Comparison of ENCODE assay signal across 1 cellular context in the genomic region with DNA sequence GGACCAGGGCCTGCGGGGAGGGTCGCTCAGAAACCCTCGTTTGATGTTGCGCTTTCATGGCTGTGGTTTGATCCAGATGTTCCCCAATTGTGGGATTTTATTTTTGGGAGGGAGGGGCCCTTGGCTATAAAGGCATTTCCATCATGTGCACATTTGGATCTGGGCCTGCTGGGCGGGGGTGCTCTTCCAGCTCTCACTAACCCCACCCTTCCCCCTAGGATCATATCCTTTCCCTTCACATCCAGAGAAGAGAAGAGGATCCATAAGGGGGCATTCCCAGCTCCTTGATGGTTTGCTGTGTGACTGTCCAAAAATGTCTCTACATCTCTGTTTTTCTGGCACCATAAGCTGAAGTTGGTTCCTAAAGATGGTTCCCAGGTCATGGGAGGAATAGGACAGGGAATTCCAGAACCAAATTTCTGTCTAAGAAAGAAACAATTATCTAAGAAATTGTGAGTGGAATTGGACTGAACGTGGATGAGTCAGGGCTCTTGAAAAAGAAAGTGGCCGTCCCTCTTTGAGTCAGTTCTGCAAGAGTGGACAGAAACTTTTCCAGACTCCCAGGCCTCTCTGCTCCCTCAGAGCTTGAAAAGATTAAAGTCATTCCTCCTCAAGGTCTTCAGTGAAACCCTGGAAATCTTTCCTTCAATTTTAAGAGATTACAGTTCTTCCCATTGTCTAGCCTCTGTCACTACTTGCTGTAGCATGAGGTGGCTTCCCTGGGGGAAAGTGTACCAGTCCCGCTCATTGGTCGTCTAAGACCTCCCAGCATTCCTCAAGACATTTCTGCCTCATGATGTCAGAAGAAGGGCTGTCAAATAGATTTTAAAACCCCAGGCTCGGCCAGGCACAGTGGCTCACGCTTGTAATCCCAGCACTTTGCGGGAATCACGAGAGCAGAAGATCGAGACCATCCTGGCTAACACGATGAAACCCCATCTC.
TF ChIP-seq lines count a peak whose summit lies in the region.

No MANE protein-coding gene starts in this region.

TF ChIP-seq in GM23338, 12 proteins besides CTCF, POLR2A, EP300 and RAD21 (continued from another document):
- TF ChIP-seq STAT1 (IDR thresholded peaks at IDR 0.05; ENCODE audit: unreplicated experiment), result no peak
- no peak for TF ChIP-seq NANOG (IDR thresholded peaks at IDR 0.05; ENCODE audit: borderline replicate concordance)
- TF ChIP-seq CREB1 (CRISPR knock-in tag; IDR thresholded peaks at IDR 0.05; ENCODE audit: low read depth), result no peak
- no peak for TF ChIP-seq ZNF331 (CRISPR knock-in tag; IDR thresholded peaks at IDR 0.05; ENCODE audit: low read depth)
- TF ChIP-seq POLR2AphosphoS5 (IDR thresholded peaks at IDR 0.05; ENCODE audit: low read depth), result no peak
- TF ChIP-seq JUNB (IDR thresholded peaks at IDR 0.05; ENCODE audit: unreplicated experiment), result no peak
TF ChIP-seq in GM23338: peak in this region for 0.
